9 cellular contexts compared by ENCODE assay signal in genomic region chr1:172145231-172145651, GRCh38.
A peak's percentile ranks its signal among the peaks of the same experiment; 100 is the strongest.
DNase-seq lines count a peak whose midpoint lies in the region; ATAC-seq and TF ChIP-seq lines count a peak whose summit lies in the region.
"Had no signal": no experiment of that assay in that cellular context is flagged by ENCODE, and none has a peak within 500 bp of the region (broad histone marks: within the 10 kb centered on the region; RNA-seq: fewer than 3 reads in every experiment).

No MANE protein-coding gene starts in this region.

- H3K4me3 Mint-ChIP-seq in activated naive CD8-positive, alpha-beta T cell: no peak overlapping the region

- H3K9me3 Mint-ChIP-seq in activated naive CD8-positive, alpha-beta T cell (ENCODE audit: low read depth): no peaks in the 10 kb centered on the region

- H3K27ac ChIP-seq in left ventricle myocardium inferior (replicated peaks) (peak overlapping the region; percentile 81), gastrocnemius medialis (peak overlapping the region; percentile 65 to 78 (median 72))
- H3K27ac ChIP-seq: KMS-11 had no signal

- peak overlapping the region; percentile 46 for H3K27ac Mint-ChIP-seq in activated naive CD8-positive, alpha-beta T cell

- H3K9me3 ChIP-seq in left ventricle myocardium inferior (replicated peaks) (no peaks in the 10 kb centered on the region), gastrocnemius medialis (no peaks in the 10 kb centered on the region)

- no peak for TF ChIP-seq POLR2A in gastrocnemius medialis (IDR thresholded peaks at IDR 0.05)

- ATAC-seq in gastrocnemius medialis (peak; percentile 21 to 24), GM19035 (IDR thresholded peaks at IDR 0.05; ENCODE audit: unreplicated experiment) (no peak), HG02759 (IDR thresholded peaks at IDR 0.05; ENCODE audit: unreplicated experiment) (no peak)

- H3K4me1 ChIP-seq in left ventricle myocardium inferior (peaks cover 26% of the 10 kb centered on the region), gastrocnemius medialis (peaks cover 0 to 5% of the 10 kb centered on the region in 2 donors)

- in situ Hi-C loops in gastrocnemius medialis (cut with MboI; ENCODE audit: low sequenced_read_pairs in 4 of 4): no loop called here

- DNase-seq in EH (ENCODE audit: low read depth) (peak; percentile 88), left ventricle myocardium inferior (no peak), gastrocnemius medialis (no peak), DMS53 (lab: John Stamatoyannopoulos, UW) (no peak)
- no peak for DNase-seq in activated CD8-positive, alpha-beta memory T cell treated with anti-CD3 and anti-CD28 coated beads, Interleukin-2, amount 50 U/mL, for 4 hours

- H3K27me3 Mint-ChIP-seq in activated naive CD8-positive, alpha-beta T cell: no peaks in the 10 kb centered on the region

- H3K4me1 Mint-ChIP-seq in activated naive CD8-positive, alpha-beta T cell (ENCODE audit: low read depth): peaks cover 11% of the 10 kb centered on the region

- H3K27me3 ChIP-seq in left ventricle myocardium inferior (ENCODE audit: low read depth) (no peaks in the 10 kb centered on the region), gastrocnemius medialis (no peaks in the 10 kb centered on the region)

- intact Hi-C loops in left ventricle myocardium inferior (cut with micrococcal nuclease) (loop anchor here (10.0 kb wide), 1 partner anchor 210 kb away; no protein-coding TSS in a partner anchor), gastrocnemius medialis (cut with DNase I; ENCODE audit: low total_unique reads) (loop anchor here (10.0 kb wide), 1 partner anchor 1860 kb away; no protein-coding TSS in a partner anchor)

- H3K36me3 ChIP-seq in left ventricle myocardium inferior (no peaks in the 10 kb centered on the region), gastrocnemius medialis (no peaks in the 10 kb centered on the region)

- H3K36me3 Mint-ChIP-seq in activated naive CD8-positive, alpha-beta T cell: no peaks in the 10 kb centered on the region

- H3K4me3 ChIP-seq in left ventricle myocardium inferior (peak overlapping the region; percentile 65), gastrocnemius medialis (peak overlapping the region; percentile 47 to 53 (median 48))

- TF ChIP-seq CTCF in left ventricle myocardium inferior (IDR thresholded peaks at IDR 0.05; ENCODE audit: borderline replicate concordance) (no peak), gastrocnemius medialis (IDR thresholded peaks at IDR 0.05 in 4 of 5, conservative IDR thresholded peaks at IDR 0.05 in 1 of 5) (no peak)

Comparison
In these comparisons a context has a peak if more than half of its experiments do, and no peak if none do; other contexts are left out.
1. ATAC-seq: peak in gastrocnemius medialis (2 of 2); none in GM19035 (single experiment) and HG02759 (single experiment).